Comparison of ENCODE assay signal across 8 cellular contexts in genomic region chr2:43995733-43996533, GRCh38. TPM values are rescaled to one million over a fixed set of nuclear protein-coding genes. Genes with fewer than 3 reads are reported as not detected.
DNase-seq lines count a peak whose midpoint lies in the region; ATAC-seq and TF ChIP-seq lines count a peak whose summit lies in the region.

LRPPRC (minus strand) TSS chr2:43995989; CDS start chr2:43995947, 42 bp downstream.

- H3K4me3 ChIP-seq in Panc1 (ENCODE audit: low read depth in 2 of 2, low read length in 2 of 2), result peak within 1 kb of the TSS; percentile 91 to 97
- peak within 1 kb of the TSS; percentile 80 to 97 for H3K4me3 ChIP-seq in mucosa of rectum (ENCODE audit: low read length in 2 of 2)

- POLR2A ChIA-PET in Panc1 (lab: Charles Lee), result no interaction called here

- DNase-seq in DMS153 treated with DMSO at 0.1 percent for 48 hours (lab: John Stamatoyannopoulos, UW; ENCODE audit: unreplicated experiment) (peak; percentile 95), KG1 (lab: John Stamatoyannopoulos, UW) (peak; percentile 94), Panc1 (ENCODE audit: low read depth, low spot score) (peak; percentile 88), erythroblast (lab: John Stamatoyannopoulos, UW) (peak; percentile 96)
- peak; percentile 84 for DNase-seq in activated T-cell treated with anti-CD3 and anti-CD28 coated beads, Interleukin-2, amount 50 U/mL, for 4 hours
- peak; percentile 90 for DNase-seq in stimulated activated CD8-positive, alpha-beta memory T cell treated with anti-CD3 and anti-CD28 coated beads, Interleukin-4, amount 100 ng/mL, for 48 hours

- TF ChIP-seq POLR2A in erythroblast (IDR thresholded peaks at IDR 0.05; ENCODE audit: low read length), result peak; percentile 90

- H3K27ac ChIP-seq in Panc1 (ENCODE audit: low read length), result peak within 1 kb of the TSS; percentile 91
- peak within 1 kb of the TSS; percentile 71 to 72 for H3K27ac ChIP-seq in mucosa of rectum (ENCODE audit: low read depth in 2 of 2, low read length in 2 of 2)

- intact Hi-C loops in Panc1 (cut with micrococcal nuclease; ENCODE audit: unreplicated experiment), result no loop called here

- no peaks in the 10 kb centered on the region for H3K27me3 ChIP-seq in Panc1 (ENCODE audit: control insufficient read depth, insufficient read depth, low read length)
- peaks cover 0 to 1% of the 10 kb centered on the region in 2 donors for H3K27me3 ChIP-seq in mucosa of rectum (ENCODE audit: control insufficient read depth in 2 of 2, insufficient read depth in 2 of 2, low read length in 2 of 2)

- peaks cover 32% of the 10 kb centered on the region for H3K36me3 ChIP-seq in Panc1 (ENCODE audit: control insufficient read depth, insufficient read depth, low read length)
- H3K36me3 ChIP-seq in mucosa of rectum (ENCODE audit: control insufficient read depth in 2 of 2, insufficient read depth in 2 of 2, low read length in 2 of 2), result peaks cover 12 to 14% of the 10 kb centered on the region in 2 donors

- H3K4me1 Mint-ChIP-seq in activated T-cell treated with anti-CD3 and anti-CD28 coated beads, Interleukin-2, amount 50 U/mL, for 4 hours (ENCODE audit: low read depth), result peaks cover 45% of the 10 kb centered on the region

- in situ Hi-C loops in Panc1 (cut with HindIII; ENCODE audit: low pct_unique_long_range_greater_than_20kb, low sequenced_read_pairs), result no loop called here

- H3K9me3 Mint-ChIP-seq in activated T-cell treated with anti-CD3 and anti-CD28 coated beads, Interleukin-2, amount 50 U/mL, for 4 hours, result no peaks in the 10 kb centered on the region

- peak; percentile 90 for ATAC-seq in GM21717 (IDR thresholded peaks at IDR 0.05; ENCODE audit: unreplicated experiment)
- peak; percentile 96 for ATAC-seq in Panc1
- peak; percentile 92 to 93 for ATAC-seq in activated T-cell treated with anti-CD3 and anti-CD28 coated beads, Interleukin-2, amount 50 U/mL, for 4 hours

- H3K4me3 Mint-ChIP-seq in activated T-cell treated with anti-CD3 and anti-CD28 coated beads, Interleukin-2, amount 50 U/mL, for 4 hours, result peak within 1 kb of the TSS; percentile 94

- H3K27me3 Mint-ChIP-seq in activated T-cell treated with anti-CD3 and anti-CD28 coated beads, Interleukin-2, amount 50 U/mL, for 4 hours (ENCODE audit: low read depth), result no peaks in the 10 kb centered on the region

- CTCF ChIA-PET in Panc1 (lab: Charles Lee), result interaction anchor here (0.6 kb wide), 2 partner anchors 8 to 26 kb away, joined by 3 to 9 read pairs; no protein-coding TSS in a partner anchor

- no peak for TF ChIP-seq CTCF in Panc1 (IDR thresholded peaks at IDR 0.05)

- peak within 1 kb of the TSS; percentile 85 to 86 for H3K9ac ChIP-seq in mucosa of rectum (ENCODE audit: low read depth in 1 of 2, low read length in 2 of 2)

- H3K4me1 ChIP-seq in Panc1 (ENCODE audit: control insufficient read depth, insufficient read depth, low read length), result peaks cover 23% of the 10 kb centered on the region
- peaks cover 0 to 12% of the 10 kb centered on the region in 2 donors for H3K4me1 ChIP-seq in mucosa of rectum (ENCODE audit: control insufficient read depth in 2 of 2, insufficient read depth in 2 of 2, low read length in 2 of 2)

- no peaks in the 10 kb centered on the region for H3K9me3 ChIP-seq in Panc1 (ENCODE audit: control insufficient read depth, insufficient read depth, low read depth, low read length)
- no peaks in the 10 kb centered on the region for H3K9me3 ChIP-seq in mucosa of rectum (ENCODE audit: control insufficient read depth in 2 of 2, low read length in 2 of 2)

- no TSS peak for BruUV-seq in Panc1 (replicated peaks; lab: Mats Ljungman, UMichigan)

- H3K36me3 Mint-ChIP-seq in activated T-cell treated with anti-CD3 and anti-CD28 coated beads, Interleukin-2, amount 50 U/mL, for 4 hours (ENCODE audit: insufficient read depth), result peaks cover 37% of the 10 kb centered on the region

RNA-seq across cellular contexts. Expression of gene LRPPRC, which starts in this region (rescaled TPM):
- total RNA-seq in Panc1 (2021; ENCODE audit: unreplicated experiment), result 207 TPM
- 118 TPM for polyA plus RNA-seq in Panc1 (2012; ENCODE audit: insufficient read length)
- total RNA-seq in activated T-cell treated with anti-CD3 and anti-CD28 coated beads, Interleukin-2, amount 50 U/mL, for 4 hours, result 100 to 1,000 TPM; 165 to 211 (median 185) TPM

Comparison
In these comparisons a context has a peak if more than half of its experiments do, and no peak if none do; other contexts are left out.
1. Peak in every context shown above with its lines: DNase-seq, ATAC-seq, H3K4me3 ChIP-seq and H3K27ac ChIP-seq.